2 cellular contexts compared by ENCODE assay signal in genomic region chr16:85536411-85537330, GRCh38.
TF ChIP-seq lines count a peak whose summit lies in the region.

No MANE protein-coding gene starts in this region.

TF ChIP-seq in K562, 482 proteins besides CTCF, POLR2A, EP300 and RAD21 (continued from another document and continues in another):
- TF ChIP-seq, protein P1, sequence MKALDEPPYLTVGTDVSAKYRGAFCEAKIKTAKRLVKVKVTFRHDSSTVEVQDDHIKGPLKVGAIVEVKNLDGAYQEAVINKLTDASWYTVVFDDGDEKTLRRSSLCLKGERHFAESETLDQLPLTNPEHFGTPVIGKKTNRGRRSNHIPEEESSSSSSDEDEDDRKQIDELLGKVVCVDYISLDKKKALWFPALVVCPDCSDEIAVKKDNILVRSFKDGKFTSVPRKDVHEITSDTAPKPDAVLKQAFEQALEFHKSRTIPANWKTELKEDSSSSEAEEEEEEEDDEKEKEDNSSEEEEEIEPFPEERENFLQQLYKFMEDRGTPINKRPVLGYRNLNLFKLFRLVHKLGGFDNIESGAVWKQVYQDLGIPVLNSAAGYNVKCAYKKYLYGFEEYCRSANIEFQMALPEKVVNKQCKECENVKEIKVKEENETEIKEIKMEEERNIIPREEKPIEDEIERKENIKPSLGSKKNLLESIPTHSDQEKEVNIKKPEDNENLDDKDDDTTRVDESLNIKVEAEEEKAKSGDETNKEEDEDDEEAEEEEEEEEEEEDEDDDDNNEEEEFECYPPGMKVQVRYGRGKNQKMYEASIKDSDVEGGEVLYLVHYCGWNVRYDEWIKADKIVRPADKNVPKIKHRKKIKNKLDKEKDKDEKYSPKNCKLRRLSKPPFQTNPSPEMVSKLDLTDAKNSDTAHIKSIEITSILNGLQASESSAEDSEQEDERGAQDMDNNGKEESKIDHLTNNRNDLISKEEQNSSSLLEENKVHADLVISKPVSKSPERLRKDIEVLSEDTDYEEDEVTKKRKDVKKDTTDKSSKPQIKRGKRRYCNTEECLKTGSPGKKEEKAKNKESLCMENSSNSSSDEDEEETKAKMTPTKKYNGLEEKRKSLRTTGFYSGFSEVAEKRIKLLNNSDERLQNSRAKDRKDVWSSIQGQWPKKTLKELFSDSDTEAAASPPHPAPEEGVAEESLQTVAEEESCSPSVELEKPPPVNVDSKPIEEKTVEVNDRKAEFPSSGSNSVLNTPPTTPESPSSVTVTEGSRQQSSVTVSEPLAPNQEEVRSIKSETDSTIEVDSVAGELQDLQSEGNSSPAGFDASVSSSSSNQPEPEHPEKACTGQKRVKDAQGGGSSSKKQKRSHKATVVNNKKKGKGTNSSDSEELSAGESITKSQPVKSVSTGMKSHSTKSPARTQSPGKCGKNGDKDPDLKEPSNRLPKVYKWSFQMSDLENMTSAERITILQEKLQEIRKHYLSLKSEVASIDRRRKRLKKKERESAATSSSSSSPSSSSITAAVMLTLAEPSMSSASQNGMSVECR (CRISPR knock-in tag; IDR thresholded peaks at IDR 0.05): no peak
- TF ChIP-seq WHSC1 (IDR thresholded peaks at IDR 0.05; ENCODE audit: low read length): no peak
- TF ChIP-seq, protein P2, sequence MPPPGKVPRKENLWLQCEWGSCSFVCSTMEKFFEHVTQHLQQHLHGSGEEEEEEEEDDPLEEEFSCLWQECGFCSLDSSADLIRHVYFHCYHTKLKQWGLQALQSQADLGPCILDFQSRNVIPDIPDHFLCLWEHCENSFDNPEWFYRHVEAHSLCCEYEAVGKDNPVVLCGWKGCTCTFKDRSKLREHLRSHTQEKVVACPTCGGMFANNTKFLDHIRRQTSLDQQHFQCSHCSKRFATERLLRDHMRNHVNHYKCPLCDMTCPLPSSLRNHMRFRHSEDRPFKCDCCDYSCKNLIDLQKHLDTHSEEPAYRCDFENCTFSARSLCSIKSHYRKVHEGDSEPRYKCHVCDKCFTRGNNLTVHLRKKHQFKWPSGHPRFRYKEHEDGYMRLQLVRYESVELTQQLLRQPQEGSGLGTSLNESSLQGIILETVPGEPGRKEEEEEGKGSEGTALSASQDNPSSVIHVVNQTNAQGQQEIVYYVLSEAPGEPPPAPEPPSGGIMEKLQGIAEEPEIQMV (tag; conservative IDR thresholded peaks at IDR 0.05; ENCODE audit: low read depth): no peak
- TF ChIP-seq ZNF175 (CRISPR knock-in tag; IDR thresholded peaks at IDR 0.05; ENCODE audit: low read depth): no peak
- peak; percentile 68; the same call in 1 of the 2 replicates for TF ChIP-seq ZNF445 (CRISPR knock-in tag; IDR thresholded peaks at IDR 0.05; ENCODE audit: low read depth)
- no peak for TF ChIP-seq BRD9 (IDR thresholded peaks at IDR 0.05; ENCODE audit: low read depth, partially characterized antibody)
- peak; percentile 62; the same call in 1 of the 2 replicates for TF ChIP-seq MECOM (CRISPR knock-in tag; IDR thresholded peaks at IDR 0.05)
- TF ChIP-seq NR3C1 (CRISPR knock-in tag; IDR thresholded peaks at IDR 0.05): no peak
- no peak for TF ChIP-seq SFPQ (IDR thresholded peaks at IDR 0.05; ENCODE audit: low read depth, low read length)
- TF ChIP-seq BRF1 (IDR thresholded peaks at IDR 0.05; ENCODE audit: borderline replicate concordance, extremely low read depth, insufficient read length): no peak
- no peak for TF ChIP-seq ZNF133 (CRISPR knock-in tag; IDR thresholded peaks at IDR 0.05)
- TF ChIP-seq ZNF551 (CRISPR knock-in tag; IDR thresholded peaks at IDR 0.05): no peak
- TF ChIP-seq THRA (IDR thresholded peaks at IDR 0.05): no peak
- no peak; the same call in 1 of the 2 replicates for TF ChIP-seq ERF (CRISPR knock-in tag; IDR thresholded peaks at IDR 0.05)
- TF ChIP-seq CHD2 (IDR thresholded peaks at IDR 0.05; ENCODE audit: low read depth, low read length): no peak
- no peak for TF ChIP-seq NCOA1 (IDR thresholded peaks at IDR 0.05; ENCODE audit: low read depth)
- 0 out of 2 replicates have a peak, but pooled peaks have one; percentile 29 for TF ChIP-seq ZNF347 (CRISPR knock-in tag; IDR thresholded peaks at IDR 0.05; ENCODE audit: low read depth)
- no peak for TF ChIP-seq SMAD1 (IDR thresholded peaks at IDR 0.05; ENCODE audit: low read depth, low read length, partially characterized antibody)
- TF ChIP-seq SREBF1 (IDR thresholded peaks at IDR 0.05; ENCODE audit: borderline replicate concordance, low read depth, low read length): no peak
- no peak for TF ChIP-seq ETV6 (IDR thresholded peaks at IDR 0.05; ENCODE audit: borderline replicate concordance in 1 of 2, low read depth in 2 of 2, low read length in 1 of 2)
- no peak for TF ChIP-seq ETV6 (CRISPR knock-in tag; IDR thresholded peaks at IDR 0.05; ENCODE audit: borderline replicate concordance)

TF ChIP-seq in HepG2, 621 proteins besides CTCF, POLR2A, EP300 and RAD21 (continued from another document and continues in another):
- TF ChIP-seq ZNF768 (CRISPR knock-in tag; IDR thresholded peaks at IDR 0.05) (peak; percentile 28; the same call in 1 of the 2 replicates), ZNF260 (CRISPR knock-in tag; IDR thresholded peaks at IDR 0.05; ENCODE audit: borderline replicate concordance, low read depth) (0 out of 2 replicates have a peak, but pooled peaks have one; percentile 83), ZNF782 (CRISPR knock-in tag; IDR thresholded peaks at IDR 0.05; ENCODE audit: borderline replicate concordance) (peak; percentile 10; the same call in 1 of the 2 replicates), MIER3 (CRISPR knock-in tag; IDR thresholded peaks at IDR 0.05; ENCODE audit: borderline replicate concordance) (0 out of 2 replicates have a peak, but pooled peaks have one; percentile 63), RXRA (CRISPR knock-in tag; IDR thresholded peaks at IDR 0.05) (peak; percentile 61; the same call in 1 of the 2 replicates), SIX4 (CRISPR knock-in tag; IDR thresholded peaks at IDR 0.05) (peak; percentile 26; the same call in 1 of the 2 replicates), ZNF616 (CRISPR knock-in tag; IDR thresholded peaks at IDR 0.05; ENCODE audit: low read depth) (peak; percentile 38; the same call in 1 of the 2 replicates), HIVEP1 (CRISPR knock-in tag; IDR thresholded peaks at IDR 0.05) (0 out of 2 replicates have a peak, but pooled peaks have one; percentile 20), ZBTB38 (CRISPR knock-in tag; IDR thresholded peaks at IDR 0.05) (peak; percentile 54), ZNF546 (CRISPR knock-in tag; conservative IDR thresholded peaks at IDR 0.05) (0 out of 2 replicates have a peak, but pooled peaks have one; percentile 30), DNMT1 (CRISPR knock-in tag; IDR thresholded peaks at IDR 0.05) (peak; percentile 71; the same call in 1 of the 2 replicates), NONO (IDR thresholded peaks at IDR 0.05) (no peak), NONO (CRISPR knock-in tag; conservative IDR thresholded peaks at IDR 0.05) (peak; percentile 51; the same call in 1 of the 2 replicates), HMGXB4 (CRISPR knock-in tag; IDR thresholded peaks at IDR 0.05; ENCODE audit: borderline replicate concordance in 1 of 2, low read depth in 1 of 2) (peak in 1 of 2 experiments; percentile 38; a peak in 2 of 4 replicates), TSC22D2 (CRISPR knock-in tag; IDR thresholded peaks at IDR 0.05; ENCODE audit: borderline replicate concordance) (peak; percentile 62; the same call in 1 of the 2 replicates), SP1 (IDR thresholded peaks at IDR 0.05) (no peak), SP1 (CRISPR knock-in tag; IDR thresholded peaks at IDR 0.05) (0 out of 2 replicates have a peak, but pooled peaks have one; percentile 15), ZBTB42 (CRISPR knock-in tag; IDR thresholded peaks at IDR 0.05) (0 out of 2 replicates have a peak, but pooled peaks have one; percentile 23), KDM5B (CRISPR knock-in tag; IDR thresholded peaks at IDR 0.05; ENCODE audit: borderline replicate concordance) (peak; percentile 67), GLI4 (CRISPR knock-in tag; IDR thresholded peaks at IDR 0.05; ENCODE audit: borderline replicate concordance) (no peak), HDAC2 (CRISPR knock-in tag; IDR thresholded peaks at IDR 0.05) (peak; percentile 50; the same call in 1 of the 2 replicates), ZNF350 (CRISPR knock-in tag; IDR thresholded peaks at IDR 0.05; ENCODE audit: borderline replicate concordance, low read depth) (0 out of 2 replicates have a peak, but pooled peaks have one; percentile 17), MEIS2 (CRISPR knock-in tag; IDR thresholded peaks at IDR 0.05) (no peak; the same call in 1 of the 2 replicates), ZNF879 (CRISPR knock-in tag; IDR thresholded peaks at IDR 0.05) (no peak), TARDBP (CRISPR knock-in tag; IDR thresholded peaks at IDR 0.05) (peak; percentile 53; the same call in 1 of the 2 replicates), ZNF788 (CRISPR knock-in tag; IDR thresholded peaks at IDR 0.05; ENCODE audit: borderline replicate concordance) (peak; percentile 29; the same call in 1 of the 2 replicates), HNF4G (IDR thresholded peaks at IDR 0.05; ENCODE audit: borderline replicate concordance, low read depth, low read length) (no peak), HNF4G (CRISPR knock-in tag; IDR thresholded peaks at IDR 0.05; ENCODE audit: borderline replicate concordance, low read depth) (0 out of 2 replicates have a peak, but pooled peaks have one; percentile 24), KMT2A (CRISPR knock-in tag; IDR thresholded peaks at IDR 0.05) (peak; percentile 47; the same call in 1 of the 2 replicates)
- TF ChIP-seq, protein P3, sequence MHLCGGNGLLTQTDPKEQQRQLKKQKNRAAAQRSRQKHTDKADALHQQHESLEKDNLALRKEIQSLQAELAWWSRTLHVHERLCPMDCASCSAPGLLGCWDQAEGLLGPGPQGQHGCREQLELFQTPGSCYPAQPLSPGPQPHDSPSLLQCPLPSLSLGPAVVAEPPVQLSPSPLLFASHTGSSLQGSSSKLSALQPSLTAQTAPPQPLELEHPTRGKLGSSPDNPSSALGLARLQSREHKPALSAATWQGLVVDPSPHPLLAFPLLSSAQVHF (CRISPR knock-in tag; IDR thresholded peaks at IDR 0.05): no peak
- TF ChIP-seq, protein P4, sequence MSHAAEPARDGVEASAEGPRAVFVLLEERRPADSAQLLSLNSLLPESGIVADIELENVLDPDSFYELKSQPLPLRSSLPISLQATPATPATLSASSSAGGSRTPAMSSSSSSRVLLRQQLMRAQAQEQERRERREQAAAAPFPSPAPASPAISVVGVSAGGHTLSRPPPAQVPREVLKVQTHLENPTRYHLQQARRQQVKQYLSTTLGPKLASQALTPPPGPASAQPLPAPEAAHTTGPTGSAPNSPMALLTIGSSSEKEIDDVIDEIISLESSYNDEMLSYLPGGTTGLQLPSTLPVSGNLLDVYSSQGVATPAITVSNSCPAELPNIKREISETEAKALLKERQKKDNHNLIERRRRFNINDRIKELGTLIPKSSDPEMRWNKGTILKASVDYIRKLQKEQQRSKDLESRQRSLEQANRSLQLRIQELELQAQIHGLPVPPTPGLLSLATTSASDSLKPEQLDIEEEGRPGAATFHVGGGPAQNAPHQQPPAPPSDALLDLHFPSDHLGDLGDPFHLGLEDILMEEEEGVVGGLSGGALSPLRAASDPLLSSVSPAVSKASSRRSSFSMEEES (CRISPR knock-in tag; IDR thresholded peaks at IDR 0.05): peak; percentile 46
- TF ChIP-seq, protein P5, sequence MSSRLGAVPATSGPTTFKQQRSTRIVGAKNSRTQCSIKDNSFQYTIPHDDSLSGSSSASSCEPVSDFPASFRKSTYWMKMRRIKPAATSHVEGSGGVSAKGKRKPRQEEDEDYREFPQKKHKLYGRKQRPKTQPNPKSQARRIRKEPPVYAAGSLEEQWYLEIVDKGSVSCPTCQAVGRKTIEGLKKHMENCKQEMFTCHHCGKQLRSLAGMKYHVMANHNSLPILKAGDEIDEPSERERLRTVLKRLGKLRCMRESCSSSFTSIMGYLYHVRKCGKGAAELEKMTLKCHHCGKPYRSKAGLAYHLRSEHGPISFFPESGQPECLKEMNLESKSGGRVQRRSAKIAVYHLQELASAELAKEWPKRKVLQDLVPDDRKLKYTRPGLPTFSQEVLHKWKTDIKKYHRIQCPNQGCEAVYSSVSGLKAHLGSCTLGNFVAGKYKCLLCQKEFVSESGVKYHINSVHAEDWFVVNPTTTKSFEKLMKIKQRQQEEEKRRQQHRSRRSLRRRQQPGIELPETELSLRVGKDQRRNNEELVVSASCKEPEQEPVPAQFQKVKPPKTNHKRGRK (CRISPR knock-in tag; IDR thresholded peaks at IDR 0.05): 0 out of 2 replicates have a peak, but pooled peaks have one; percentile 45
- TF ChIP-seq, protein P6, sequence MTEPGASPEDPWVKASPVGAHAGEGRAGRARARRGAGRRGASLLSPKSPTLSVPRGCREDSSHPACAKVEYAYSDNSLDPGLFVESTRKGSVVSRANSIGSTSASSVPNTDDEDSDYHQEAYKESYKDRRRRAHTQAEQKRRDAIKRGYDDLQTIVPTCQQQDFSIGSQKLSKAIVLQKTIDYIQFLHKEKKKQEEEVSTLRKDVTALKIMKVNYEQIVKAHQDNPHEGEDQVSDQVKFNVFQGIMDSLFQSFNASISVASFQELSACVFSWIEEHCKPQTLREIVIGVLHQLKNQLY (CRISPR knock-in tag; IDR thresholded peaks at IDR 0.05): no peak
